ENCODE assay signal across 4 cellular contexts in genomic region chr4:1566838-1567518, GRCh38.
TF ChIP-seq lines count a peak whose summit lies in the region.

No MANE protein-coding gene starts in this region.

TF ChIP-seq in A549, 52 proteins besides CTCF, POLR2A, EP300 and RAD21:
- TF ChIP-seq ZSCAN20 (CRISPR knock-in tag; IDR thresholded peaks at IDR 0.05) (no peak), ESRRA (IDR thresholded peaks at IDR 0.05; ENCODE audit: borderline replicate concordance, low read length) (no peak), EHMT2 (IDR thresholded peaks at IDR 0.05; ENCODE audit: low read depth) (no peak), GATA3 (IDR thresholded peaks at IDR 0.05; ENCODE audit: borderline replicate concordance) (no peak), MAFK (IDR thresholded peaks at IDR 0.05; ENCODE audit: partially characterized antibody) (no peak), BCL3 (IDR thresholded peaks at IDR 0.05) (no peak), RFX5 (IDR thresholded peaks at IDR 0.05) (no peak), HOXB13 (CRISPR knock-in tag; IDR thresholded peaks at IDR 0.05; ENCODE audit: low read depth) (no peak), FOSL2 (IDR thresholded peaks at IDR 0.05) (no peak), FOSL2 (CRISPR knock-in tag; IDR thresholded peaks at IDR 0.05) (no peak), SREBF2 (IDR thresholded peaks at IDR 0.05) (no peak), BHLHE40 (IDR thresholded peaks at IDR 0.05; ENCODE audit: low read depth, low read length) (no peak), MAZ (IDR thresholded peaks at IDR 0.05; ENCODE audit: borderline replicate concordance, low read depth, low read length) (no peak)

TF ChIP-seq in HCT116, 20 proteins besides CTCF, POLR2A, EP300 and RAD21:
- TF ChIP-seq EZH2 (IDR thresholded peaks at IDR 0.05): no peak
- TF ChIP-seq POLR2AphosphoS5 (IDR thresholded peaks at IDR 0.05; ENCODE audit: low read depth, low read length): no peak
- TF ChIP-seq SP1 (IDR thresholded peaks at IDR 0.05; ENCODE audit: low read depth): no peak
- TF ChIP-seq TCF7L2 (IDR thresholded peaks at IDR 0.05; ENCODE audit: borderline replicate concordance, extremely low read depth, insufficient read depth, insufficient read length): no peak
- TF ChIP-seq FOSL1 (IDR thresholded peaks at IDR 0.05; ENCODE audit: low read depth): no peak
- no peak for TF ChIP-seq SRF (IDR thresholded peaks at IDR 0.05; ENCODE audit: low read depth)
- TF ChIP-seq ZNF274 (IDR thresholded peaks at IDR 0.05; ENCODE audit: low read depth, low read length): no peak
- no peak for TF ChIP-seq ELF1 (IDR thresholded peaks at IDR 0.05; ENCODE audit: borderline replicate concordance, low read depth)
- no peak for TF ChIP-seq CBX3 (IDR thresholded peaks at IDR 0.05; ENCODE audit: low read depth)
- no peak for TF ChIP-seq ATF3 (IDR thresholded peaks at IDR 0.05)
- TF ChIP-seq YY1 (IDR thresholded peaks at IDR 0.05; ENCODE audit: extremely low read depth, insufficient replicate concordance, low read depth, low read length): no peak
- TF ChIP-seq JUND (IDR thresholded peaks at IDR 0.05): no peak
- TF ChIP-seq ZBTB33 (IDR thresholded peaks at IDR 0.05; ENCODE audit: extremely low read depth, insufficient replicate concordance, low read length): no peak
- TF ChIP-seq SIN3A (IDR thresholded peaks at IDR 0.05; ENCODE audit: low read depth): no peak
- no peak for TF ChIP-seq MAX (IDR thresholded peaks at IDR 0.05)

TF ChIP-seq in H1, 55 proteins besides CTCF, POLR2A, EP300 and RAD21:
- TF ChIP-seq POLR2AphosphoS5 (IDR thresholded peaks at IDR 0.05; ENCODE audit: low read depth, low read length): no peak
- TF ChIP-seq SIX5 (IDR thresholded peaks at IDR 0.05; ENCODE audit: low read depth, low read length): no peak
- TF ChIP-seq SP1 (IDR thresholded peaks at IDR 0.05; ENCODE audit: low read depth, low read length): no peak
- TF ChIP-seq CBX5 (IDR thresholded peaks at IDR 0.05; ENCODE audit: low read depth, low read length): no peak
- no peak for TF ChIP-seq CTBP2 (IDR thresholded peaks at IDR 0.05; ENCODE audit: borderline replicate concordance, insufficient read depth, insufficient read length, low read length)
- no peak for TF ChIP-seq MAFK (IDR thresholded peaks at IDR 0.05; ENCODE audit: low read depth, low read length)
- TF ChIP-seq SUZ12 (IDR thresholded peaks at IDR 0.05; ENCODE audit: low read length): no peak
- TF ChIP-seq TAF1 (IDR thresholded peaks at IDR 0.05; ENCODE audit: low read depth, low read length): no peak
- no peak for TF ChIP-seq NRF1 (IDR thresholded peaks at IDR 0.05; ENCODE audit: low read depth, low read length)
- no peak for TF ChIP-seq ASH2L (IDR thresholded peaks at IDR 0.05; ENCODE audit: low read length)
- no peak for TF ChIP-seq POU5F1 (IDR thresholded peaks at IDR 0.05; ENCODE audit: low read depth, low read length)
- TF ChIP-seq RNF2 (IDR thresholded peaks at IDR 0.05; ENCODE audit: borderline replicate concordance, low read depth, low read length, missing control alignments, poor library complexity, severe bottlenecking): no peak
- TF ChIP-seq ATF2 (IDR thresholded peaks at IDR 0.05; ENCODE audit: low read length): no peak
- no peak for TF ChIP-seq CEBPB (IDR thresholded peaks at IDR 0.05; ENCODE audit: low read depth, low read length)
- TF ChIP-seq EZH2 (IDR thresholded peaks at IDR 0.05; ENCODE audit: low read depth, low read length, severe bottlenecking): no peak
- TF ChIP-seq BACH1 (IDR thresholded peaks at IDR 0.05; ENCODE audit: low read length): no peak
- TF ChIP-seq RFX5 (IDR thresholded peaks at IDR 0.05; ENCODE audit: borderline replicate concordance, low read depth, low read length): no peak
- TF ChIP-seq SRF (IDR thresholded peaks at IDR 0.05; ENCODE audit: low read depth, low read length): no peak

TF ChIP-seq in HEK293T, 16 proteins besides CTCF, POLR2A, EP300 and RAD21:
- TF ChIP-seq FOXM1 (IDR thresholded peaks at IDR 0.05; ENCODE audit: borderline replicate concordance) (no peak), ZNF384 (IDR thresholded peaks at IDR 0.05) (no peak), ARNT (IDR thresholded peaks at IDR 0.05) (no peak), SP1 (IDR thresholded peaks at IDR 0.05) (no peak), HDGF (IDR thresholded peaks at IDR 0.05; ENCODE audit: borderline replicate concordance) (no peak)
